17 cellular contexts compared by ENCODE assay signal in the genomic region with DNA sequence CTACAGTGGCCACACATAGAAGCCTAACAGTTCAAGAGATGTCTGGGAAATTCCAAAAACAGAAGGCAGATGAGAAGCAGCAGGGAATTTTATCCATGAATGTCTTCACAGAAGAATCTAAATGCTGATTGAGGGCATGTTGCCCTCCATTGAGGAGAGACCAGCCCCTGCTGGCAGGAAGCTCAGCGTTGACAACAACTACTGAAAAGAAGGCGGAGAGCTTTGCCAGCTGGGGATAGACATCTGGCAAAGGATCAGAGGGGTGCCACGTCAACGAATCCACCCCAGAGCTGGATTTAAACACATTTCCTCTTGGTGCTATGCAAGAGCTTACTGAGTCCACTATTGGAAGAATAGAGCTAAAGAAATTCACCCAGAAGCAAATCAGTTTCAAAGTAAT.
DNase-seq lines count a peak whose midpoint lies in the region; ATAC-seq and TF ChIP-seq lines count a peak whose summit lies in the region.
"Had no signal": no experiment of that assay in that cellular context is flagged by ENCODE, and none has a peak within 500 bp of the region (broad histone marks: within the 10 kb centered on the region; RNA-seq: fewer than 3 reads in every experiment).

No MANE protein-coding gene starts in this region.

- peak overlapping the region; percentile 0 for H3K27ac Mint-ChIP-seq in neural progenitor cell
- H3K27ac Mint-ChIP-seq: naive thymus-derived CD8-positive, alpha-beta T cell had no signal

- H3K27ac ChIP-seq in dorsolateral prefrontal cortex (peak overlapping the region in 58 of 59 donors; percentile 54 to 93 (median 84)), neural progenitor cell (peak overlapping the region; percentile 85)
- H3K27ac ChIP-seq: PC-9, spleen, tibial nerve had no signal

- H3K4me3 ChIP-seq in dorsolateral prefrontal cortex (no peak overlapping the region), neural progenitor cell (no peak overlapping the region)
- H3K4me3 ChIP-seq: HAP-1, PC-9, spleen, tibial nerve had no signal

- H4K20me1 ChIP-seq in neural progenitor cell (ENCODE audit: low read depth), result no peaks in the 10 kb centered on the region

- H3K9ac ChIP-seq in neural progenitor cell, result no peak overlapping the region

- DNase-seq in H4 (ENCODE audit: low spot score) (peak; percentile 39), NCI-H2081 treated with DMSO at 0.1 percent for 48 hours (lab: John Stamatoyannopoulos, UW) (peak; percentile 89), dorsolateral prefrontal cortex (peak; percentile 4 to 74 (median 70)), neural progenitor cell (ENCODE audit: low spot score) (peak; percentile 56), sciatic nerve (ENCODE audit: low spot score) (no peak), HUDEP-2 (lab: John Stamatoyannopoulos, UW; ENCODE audit: unreplicated experiment in 76 of 76) (no peak)
- no peak for DNase-seq in effector CD4-positive, alpha-beta T cell
- DNase-seq: BE2C; erythroblast; naive thymus-derived CD8-positive, alpha-beta T cell; NCI-H1694 treated with DMSO at 0.1 percent for 48 hours; PC-9; spleen; T-helper 9 cell had no signal

- H2AFZ ChIP-seq in neural progenitor cell (replicated peaks), result no peak overlapping the region
- H2AFZ ChIP-seq: PC-9 had no signal

- H3K9me3 Mint-ChIP-seq in neural progenitor cell, result no peaks in the 10 kb centered on the region

- H3K27me3 ChIP-seq in dorsolateral prefrontal cortex (no peaks in the 10 kb centered on the region), neural progenitor cell (no peaks in the 10 kb centered on the region)
- H3K27me3 ChIP-seq: BE2C, spleen, tibial nerve had no signal

- H3K9me3 ChIP-seq in neural progenitor cell (ENCODE audit: low read depth), result no peaks in the 10 kb centered on the region
- H3K9me3 ChIP-seq: BE2C, HAP-1, spleen, tibial nerve had no signal

- TF ChIP-seq CTCF in dorsolateral prefrontal cortex (IDR thresholded peaks at IDR 0.05 in 54 of 56, conservative IDR thresholded peaks at IDR 0.05 in 2 of 56; ENCODE audit: low read depth in 1 of 56, partially characterized antibody in 56 of 56) (peak in 24 of 56 donors; percentile 8 to 45 (median 25)), neural progenitor cell (IDR thresholded peaks at IDR 0.05) (no peak)

- H3K4me2 ChIP-seq in neural progenitor cell, result peak overlapping the region; percentile 56
- H3K4me2 ChIP-seq: PC-9 had no signal

- intact Hi-C loops in dorsolateral prefrontal cortex (cut with DNase I) (loop anchor here (5.0 to 10.0 kb wide), 3 partner anchors 41 to 64 kb away; a partner anchor contains a TSS), sciatic nerve (cut with DNase I) (no loop called here)

- no peak overlapping the region for H3K4me3 Mint-ChIP-seq in neural progenitor cell
- H3K4me3 Mint-ChIP-seq: naive thymus-derived CD8-positive, alpha-beta T cell had no signal

- peaks cover 2% of the 10 kb centered on the region for H3K36me3 Mint-ChIP-seq in neural progenitor cell
- H3K36me3 Mint-ChIP-seq: naive thymus-derived CD8-positive, alpha-beta T cell had no signal

- H3F3A ChIP-seq in neural progenitor cell (ENCODE audit: low read depth), result peaks cover 25% of the 10 kb centered on the region

- ATAC-seq in sciatic nerve, result no peak
- ATAC-seq in HG03025 (IDR thresholded peaks at IDR 0.05; ENCODE audit: low FRiP score, unreplicated experiment), result no peak
- ATAC-seq: naive thymus-derived CD8-positive, alpha-beta T cell had no signal

- peaks cover 58% of the 10 kb centered on the region for H3K4me1 ChIP-seq in neural progenitor cell
- H3K4me1 ChIP-seq: BE2C, HAP-1, spleen, tibial nerve had no signal

- peaks cover 15% of the 10 kb centered on the region for H3K4me1 Mint-ChIP-seq in neural progenitor cell
- H3K4me1 Mint-ChIP-seq: naive thymus-derived CD8-positive, alpha-beta T cell had no signal

- H3K27me3 Mint-ChIP-seq in neural progenitor cell (ENCODE audit: insufficient read depth, low read depth), result no peaks in the 10 kb centered on the region

- H3K36me3 ChIP-seq in neural progenitor cell, result no peaks in the 10 kb centered on the region
- H3K36me3 ChIP-seq: BE2C, HAP-1, spleen, tibial nerve had no signal

- no peaks in the 10 kb centered on the region for H3K79me2 ChIP-seq in neural progenitor cell (ENCODE audit: low read depth)

Comparison
In these comparisons a context has a peak if more than half of its experiments do, and no peak if none do; other contexts are left out.
1. DNase-seq: peak in H4 (single experiment), NCI-H2081 treated with DMSO at 0.1 percent for 48 hours (single experiment), dorsolateral prefrontal cortex (10 of 10) and neural progenitor cell (single experiment); none in sciatic nerve (single experiment), effector CD4-positive, alpha-beta T cell (single experiment) and HUDEP-2 (0 of 76).